ENCODE assay signal across 32 cellular contexts in the genomic region with DNA sequence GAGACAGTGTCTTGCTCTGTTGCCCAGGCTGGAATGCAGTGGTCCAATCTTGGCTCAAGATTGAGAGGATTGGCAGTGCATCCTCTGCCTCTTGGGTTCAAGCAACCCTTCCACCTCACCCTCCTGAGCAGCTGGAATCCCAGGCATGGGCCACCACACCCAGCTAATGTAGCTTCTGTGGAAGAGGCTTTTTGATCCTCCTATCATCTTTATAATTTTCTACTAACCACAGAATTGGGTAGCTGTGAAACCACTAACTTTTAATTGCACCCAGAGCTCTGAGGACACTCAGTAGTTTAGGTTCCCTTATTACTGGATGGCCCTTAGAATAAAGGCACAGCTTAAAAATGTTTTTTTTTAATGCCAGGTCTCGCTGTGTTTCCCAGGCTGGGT.
"Had no signal": no experiment of that assay in that cellular context is flagged by ENCODE, and none has a peak within 500 bp of the region (broad histone marks: within the 10 kb centered on the region; RNA-seq: fewer than 3 reads in every experiment).

No MANE protein-coding gene starts in this region.

- H3K27ac ChIP-seq: adrenal gland, ascending aorta, cardiac muscle cell, coronary artery, dorsolateral prefrontal cortex, hepatocyte, neural progenitor cell, parathyroid adenoma, psoas muscle, right atrium auricular region, stomach, thyroid gland, upper lobe of right lung had no signal

- H3K79me2 ChIP-seq: hepatocyte, parathyroid adenoma had no signal

- H3K27ac Mint-ChIP-seq: activated B cell treated with CpG ODN at 0.5 μM for 24 hours; activated naive CD4-positive, alpha-beta T cell treated with anti-CD3 and anti-CD28 coated beads for 36 hours; activated naive CD8-positive, alpha-beta T cell treated with anti-CD3 and anti-CD28 coated beads for 36 hours; activated T-cell treated with anti-CD3 and anti-CD28 coated beads, Interleukin-2, amount 50 U/mL, for 72 hours; brain; mesothelial cell of epicardium; naive thymus-derived CD8-positive, alpha-beta T cell; neural progenitor cell; stimulated activated naive B cell treated with anti-CD40 and anti-IgM and Interleukin-4, amounts not matched to agents 10 μg/mL and 1 μg/mL and 100 μg/mL, for 72 hours; T-helper 1 cell treated with Interleukin-12 subunit alpha and Interleukin-12 subunit beta and Interleukin-4 antibody, amounts not matched to agents 30 μg/mL and 1 μg/mL, for 36 hours had no signal

- ATAC-seq: activated T-cell treated with anti-CD3 and anti-CD28 coated beads, Interleukin-2, amount 50 U/mL, for 72 hours; left colon; naive thymus-derived CD8-positive, alpha-beta T cell; psoas muscle; stimulated activated naive B cell treated with anti-CD40 and anti-IgM and Interleukin-4, amounts not matched to agents 10 μg/mL and 1 μg/mL and 100 μg/mL, for 72 hours; upper lobe of right lung had no signal

- H3K4me1 Mint-ChIP-seq: activated B cell treated with CpG ODN at 0.5 μM for 24 hours had no signal

- H3K4me3 Mint-ChIP-seq: activated B cell treated with CpG ODN at 0.5 μM for 24 hours; activated naive CD4-positive, alpha-beta T cell treated with anti-CD3 and anti-CD28 coated beads for 36 hours; activated naive CD8-positive, alpha-beta T cell treated with anti-CD3 and anti-CD28 coated beads for 36 hours; activated T-cell treated with anti-CD3 and anti-CD28 coated beads, Interleukin-2, amount 50 U/mL, for 72 hours; brain; mesothelial cell of epicardium; naive thymus-derived CD8-positive, alpha-beta T cell; neural progenitor cell; stimulated activated naive B cell treated with anti-CD40 and anti-IgM and Interleukin-4, amounts not matched to agents 10 μg/mL and 1 μg/mL and 100 μg/mL, for 72 hours; T-helper 1 cell treated with Interleukin-12 subunit alpha and Interleukin-12 subunit beta and Interleukin-4 antibody, amounts not matched to agents 30 μg/mL and 1 μg/mL, for 36 hours had no signal

- H3K9me3 ChIP-seq: adrenal gland, ascending aorta, psoas muscle, right atrium auricular region, stomach, thyroid gland, upper lobe of right lung had no signal

- H3K27me3 ChIP-seq: adrenal gland, ascending aorta, cardiac muscle cell, dorsolateral prefrontal cortex, hepatocyte, neural progenitor cell, right atrium auricular region, stomach, thyroid gland, upper lobe of right lung had no signal

- H3K9me3 Mint-ChIP-seq: activated B cell treated with CpG ODN at 0.5 μM for 24 hours; activated naive CD4-positive, alpha-beta T cell treated with anti-CD3 and anti-CD28 coated beads for 36 hours; activated naive CD8-positive, alpha-beta T cell treated with anti-CD3 and anti-CD28 coated beads for 36 hours; activated T-cell treated with anti-CD3 and anti-CD28 coated beads, Interleukin-2, amount 50 U/mL, for 72 hours; brain; mesothelial cell of epicardium; naive thymus-derived CD8-positive, alpha-beta T cell; neural progenitor cell; T-helper 1 cell treated with Interleukin-12 subunit alpha and Interleukin-12 subunit beta and Interleukin-4 antibody, amounts not matched to agents 30 μg/mL and 1 μg/mL, for 36 hours had no signal

- DNase-seq: activated B cell treated with CpG ODN at 0.5 μM for 24 hours; activated effector memory CD4-positive, alpha-beta T cell treated with Interleukin-2 at 50 U/mL for 16 hours; activated naive CD4-positive, alpha-beta T cell treated with anti-CD3 and anti-CD28 coated beads for 36 hours; activated naive CD8-positive, alpha-beta T cell treated with anti-CD3 and anti-CD28 coated beads for 36 hours; activated T-cell treated with anti-CD3 and anti-CD28 coated beads for 4 hours; activated T-cell treated with anti-CD3 and anti-CD28 coated beads, Interleukin-2, amount 50 U/mL, for 72 hours; adrenal gland; dorsolateral prefrontal cortex; effector memory CD4-positive, alpha-beta T cell; left colon; naive thymus-derived CD8-positive, alpha-beta T cell; occipital lobe; psoas muscle; stimulated activated CD4-positive, alpha-beta T cell treated with anti-CD3 and anti-CD28 coated beads, Interleukin-15, amount 100 ng/mL, for 24 hours; stimulated activated CD4-positive, alpha-beta T cell treated with anti-CD3 and anti-CD28 coated beads, Interleukin-2, amount 100 ng/mL, for 24 hours; stimulated activated naive B cell treated with anti-CD40 and anti-IgM and Interleukin-4, amounts not matched to agents 10 μg/mL and 1 μg/mL and 100 μg/mL, for 72 hours; stomach; T1000; thyroid gland; upper lobe of right lung had no signal

- FAIRE-seq: frontal cortex, keratinocyte had no signal

- H3K4me3 ChIP-seq: adrenal gland, ascending aorta, cardiac muscle cell, coronary artery, dorsolateral prefrontal cortex, hepatocyte, neural progenitor cell, psoas muscle, right atrium auricular region, stomach, thyroid gland, upper lobe of right lung had no signal

- H3K36me3 ChIP-seq: adrenal gland, ascending aorta, cardiac muscle cell, neural progenitor cell, right atrium auricular region, stomach, thyroid gland, upper lobe of right lung had no signal

- H3K4me2 ChIP-seq: hepatocyte, neural progenitor cell had no signal

- H2AFZ ChIP-seq: hepatocyte, neural progenitor cell, parathyroid adenoma had no signal

- H3K9ac ChIP-seq: neural progenitor cell, parathyroid adenoma had no signal

- H3K4me1 ChIP-seq: adrenal gland, ascending aorta, parathyroid adenoma, psoas muscle, right atrium auricular region, stomach, upper lobe of right lung had no signal

- H3K27me3 Mint-ChIP-seq: activated B cell treated with CpG ODN at 0.5 μM for 24 hours; activated naive CD8-positive, alpha-beta T cell treated with anti-CD3 and anti-CD28 coated beads for 36 hours; brain; naive thymus-derived CD8-positive, alpha-beta T cell; stimulated activated naive B cell treated with anti-CD40 and anti-IgM and Interleukin-4, amounts not matched to agents 10 μg/mL and 1 μg/mL and 100 μg/mL, for 72 hours had no signal

- H3K36me3 Mint-ChIP-seq: brain, mesothelial cell of epicardium, neural progenitor cell had no signal
